Comparison of ENCODE assay signal across 19 cellular contexts in genomic region chr19:29410974-29411615, GRCh38.
DNase-seq lines count a peak whose midpoint lies in the region; ATAC-seq and TF ChIP-seq lines count a peak whose summit lies in the region.
"Had no signal": no experiment of that assay in that cellular context is flagged by ENCODE, and none has a peak within 500 bp of the region (broad histone marks: within the 10 kb centered on the region; RNA-seq: fewer than 3 reads in every experiment).

No MANE protein-coding gene starts in this region.

- H3K27ac Mint-ChIP-seq in type B pancreatic cell: no peak overlapping the region
- H3K27ac Mint-ChIP-seq: activated T-cell treated with anti-CD3 and anti-CD28 coated beads, Interleukin-2, amount 50 U/mL, for 24 hours had no signal

- H3K9me3 Mint-ChIP-seq in type B pancreatic cell: no peaks in the 10 kb centered on the region
- H3K9me3 Mint-ChIP-seq: activated T-cell treated with anti-CD3 and anti-CD28 coated beads, Interleukin-2, amount 50 U/mL, for 24 hours had no signal

- no peak for ATAC-seq in GM18511 (IDR thresholded peaks at IDR 0.05; ENCODE audit: unreplicated experiment)
- ATAC-seq in GM19351 (IDR thresholded peaks at IDR 0.05; ENCODE audit: unreplicated experiment): no peak
- no peak for ATAC-seq in HG03571 (IDR thresholded peaks at IDR 0.05; ENCODE audit: unreplicated experiment)
- ATAC-seq: left lobe of liver, mucosa of descending colon had no signal

- peaks cover 19% of the 10 kb centered on the region for H3K27me3 Mint-ChIP-seq in type B pancreatic cell

- peak overlapping the region; percentile 87 for H3K27ac ChIP-seq in angular gyrus (ENCODE audit: low read depth, low read length)
- H3K27ac ChIP-seq: C4-2B had no signal

- no peaks in the 10 kb centered on the region for H3K36me3 Mint-ChIP-seq in type B pancreatic cell

- intact Hi-C loops in posterior cingulate gyrus (cut with DNase I): no loop called here

- TF ChIP-seq CTCF in type B pancreatic cell (conservative IDR thresholded peaks at IDR 0.05): no peak

- H3K4me3 Mint-ChIP-seq in type B pancreatic cell: no peak overlapping the region
- H3K4me3 Mint-ChIP-seq: activated T-cell treated with anti-CD3 and anti-CD28 coated beads, Interleukin-2, amount 50 U/mL, for 24 hours had no signal

- peaks cover 11% of the 10 kb centered on the region for H3K4me1 Mint-ChIP-seq in type B pancreatic cell (ENCODE audit: unreplicated experiment)

- peak; percentile 82 for DNase-seq in DMS 273 (lab: John Stamatoyannopoulos, UW; ENCODE audit: unreplicated experiment)
- DNase-seq in left kidney (ENCODE audit: low read depth, low spot score): peak; percentile 58
- DNase-seq in posterior cingulate gyrus: peak in 8 of 10 donors; percentile 21 to 84 (median 57)
- DNase-seq in type B pancreatic cell (ENCODE audit: extremely low spot score, unreplicated experiment): no peak
- DNase-seq: activated CD4-positive, CD25-positive, alpha-beta regulatory T cell treated with anti-CD3 and anti-CD28 coated beads, Interleukin-2, amount 50 U/mL, for 72 hours; activated T-cell treated with anti-CD3 and anti-CD28 coated beads, Interleukin-2, amount 50 U/mL, for 24 hours; dermis blood vessel endothelial cell; EL; Kasumi-1; NCI-H1930; NCI-H345; NCI-H82 had no signal
